Comparison of ENCODE assay signal across 10 cellular contexts in the genomic region with DNA sequence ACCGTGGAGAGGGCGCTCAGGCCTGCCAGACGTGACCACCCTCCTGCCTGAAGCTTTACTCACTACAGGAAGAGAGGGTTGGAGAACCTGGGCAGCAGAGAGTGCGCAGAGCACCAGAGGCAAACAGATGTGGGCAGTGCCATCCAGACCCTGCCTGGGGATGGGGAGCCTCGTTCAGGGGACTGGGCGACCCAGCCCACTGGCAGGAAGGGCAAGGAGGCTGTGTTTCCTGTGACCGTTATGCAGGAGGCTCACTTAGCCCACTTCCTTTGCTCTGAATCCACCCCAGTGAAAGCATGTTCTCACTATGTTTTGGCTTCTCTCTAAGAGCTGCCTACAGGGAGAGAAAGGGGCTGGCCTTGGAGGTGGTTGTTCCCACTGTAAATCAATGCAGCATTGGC. TPM values are rescaled to one million over a fixed set of nuclear protein-coding genes. Genes with fewer than 3 reads are reported as not detected.
DNase-seq lines count a peak whose midpoint lies in the region; ATAC-seq and TF ChIP-seq lines count a peak whose summit lies in the region.
"Had no signal": no experiment of that assay in that cellular context is flagged by ENCODE, and none has a peak within 500 bp of the region (broad histone marks: within the 10 kb centered on the region; RNA-seq: fewer than 3 reads in every experiment).

No MANE protein-coding gene starts in this region.

- no peaks in the 10 kb centered on the region for H3K27me3 ChIP-seq in right cardiac atrium (ENCODE audit: control insufficient read depth, insufficient read depth)
- H3K27me3 ChIP-seq in right atrium auricular region: no peaks in the 10 kb centered on the region
- no peaks in the 10 kb centered on the region for H3K27me3 ChIP-seq in OCI-LY3 (ENCODE audit: low read depth, low read length)
- H3K27me3 ChIP-seq in MM.1S (replicated peaks; ENCODE audit: insufficient read depth, low read length): no peaks in the 10 kb centered on the region

- no peak overlapping the region for H3K27ac ChIP-seq in right cardiac atrium (ENCODE audit: low read length)
- H3K27ac ChIP-seq in right atrium auricular region: no peak overlapping the region
- peak overlapping the region; percentile 97 for H3K27ac ChIP-seq in OCI-LY3 (ENCODE audit: low read length)
- H3K27ac ChIP-seq in MM.1S (ENCODE audit: low read length): no peak overlapping the region
- H3K27ac ChIP-seq: parathyroid adenoma had no signal

- peaks cover 7% of the 10 kb centered on the region for H3K9me3 Mint-ChIP-seq in activated naive CD8-positive, alpha-beta T cell treated with anti-CD3 and anti-CD28 coated beads for 36 hours
- H3K9me3 Mint-ChIP-seq in stimulated activated naive CD8-positive, alpha-beta T cell treated with anti-CD3 and anti-CD28 coated beads, Interleukin-15, Interleukin-2, amounts not matched to agents 100 ng/mL and 50 ng/mL, for 24 hours: peaks cover 5% of the 10 kb centered on the region

- H3K36me3 Mint-ChIP-seq in activated naive CD8-positive, alpha-beta T cell treated with anti-CD3 and anti-CD28 coated beads for 36 hours: peaks cover 31% of the 10 kb centered on the region
- peaks cover 30% of the 10 kb centered on the region for H3K36me3 Mint-ChIP-seq in stimulated activated naive CD8-positive, alpha-beta T cell treated with anti-CD3 and anti-CD28 coated beads, Interleukin-15, Interleukin-2, amounts not matched to agents 100 ng/mL and 50 ng/mL, for 24 hours (ENCODE audit: low read depth)

- H3K4me2 ChIP-seq in OCI-LY3 (ENCODE audit: low read length): peak overlapping the region; percentile 75
- H3K4me2 ChIP-seq in MM.1S (ENCODE audit: low read depth, low read length): no peak overlapping the region

- no peaks in the 10 kb centered on the region for H3K36me3 ChIP-seq in right atrium auricular region
- H3K36me3 ChIP-seq in OCI-LY3 (replicated peaks; ENCODE audit: low read depth, low read length): peaks cover 3% of the 10 kb centered on the region
- H3K36me3 ChIP-seq in MM.1S (replicated peaks; ENCODE audit: insufficient read depth, low read length): no peaks in the 10 kb centered on the region

- intact Hi-C loops in right cardiac atrium (cut with DNase I): no loop called here

- peak overlapping the region; percentile 64; the same call in 1 of the 2 replicates for H3K9ac ChIP-seq in OCI-LY3 (ENCODE audit: low read length)
- H3K9ac ChIP-seq in MM.1S (ENCODE audit: low read length): no peak overlapping the region
- H3K9ac ChIP-seq: parathyroid adenoma had no signal

- H3K4me3 Mint-ChIP-seq in activated naive CD8-positive, alpha-beta T cell treated with anti-CD3 and anti-CD28 coated beads for 36 hours: peak overlapping the region; percentile 60
- peak overlapping the region; percentile 81 for H3K4me3 Mint-ChIP-seq in stimulated activated naive CD8-positive, alpha-beta T cell treated with anti-CD3 and anti-CD28 coated beads, Interleukin-15, Interleukin-2, amounts not matched to agents 100 ng/mL and 50 ng/mL, for 24 hours

- peak; percentile 13 to 41 for ATAC-seq in right cardiac atrium
- ATAC-seq in HG02571 (IDR thresholded peaks at IDR 0.05; ENCODE audit: unreplicated experiment): no peak

- no peaks in the 10 kb centered on the region for H3F3A ChIP-seq in MM.1S (ENCODE audit: insufficient read depth, low read length)

- peak overlapping the region; percentile 26; the same call in 1 of the 2 replicates for H2AFZ ChIP-seq in OCI-LY3 (ENCODE audit: low read depth, low read length)
- no peak overlapping the region for H2AFZ ChIP-seq in MM.1S (ENCODE audit: low read length)
- H2AFZ ChIP-seq: parathyroid adenoma had no signal

- H3K79me2 ChIP-seq in OCI-LY3 (ENCODE audit: low read length): no peaks in the 10 kb centered on the region
- no peaks in the 10 kb centered on the region for H3K79me2 ChIP-seq in MM.1S (ENCODE audit: low read length)
- H3K79me2 ChIP-seq: parathyroid adenoma had no signal

- H3K4me1 ChIP-seq in right cardiac atrium (ENCODE audit: control insufficient read depth, insufficient read depth, low read length): no peaks in the 10 kb centered on the region
- no peaks in the 10 kb centered on the region for H3K4me1 ChIP-seq in right atrium auricular region
- H3K4me1 ChIP-seq in OCI-LY3 (ENCODE audit: low read length): peaks cover 69% of the 10 kb centered on the region
- H3K4me1 ChIP-seq in MM.1S (ENCODE audit: low read length): peaks cover 22% of the 10 kb centered on the region
- H3K4me1 ChIP-seq: parathyroid adenoma had no signal

- peak overlapping the region; percentile 95 for H3K27ac Mint-ChIP-seq in activated naive CD8-positive, alpha-beta T cell treated with anti-CD3 and anti-CD28 coated beads for 36 hours
- H3K27ac Mint-ChIP-seq in stimulated activated naive CD8-positive, alpha-beta T cell treated with anti-CD3 and anti-CD28 coated beads, Interleukin-15, Interleukin-2, amounts not matched to agents 100 ng/mL and 50 ng/mL, for 24 hours: peak overlapping the region; percentile 94

- H3K4me3 ChIP-seq in right cardiac atrium (ENCODE audit: low read length): no peak overlapping the region
- no peak overlapping the region for H3K4me3 ChIP-seq in right atrium auricular region
- no peak overlapping the region for H3K4me3 ChIP-seq in OCI-LY3 (ENCODE audit: low read length)
- H3K4me3 ChIP-seq in MM.1S (ENCODE audit: low read length): no peak overlapping the region

- TF ChIP-seq CTCF in right atrium auricular region (IDR thresholded peaks at IDR 0.05) (no peak), OCI-LY3 (IDR thresholded peaks at IDR 0.05; ENCODE audit: low read depth, low read length) (no peak), MM.1S (IDR thresholded peaks at IDR 0.05; ENCODE audit: low read length) (no peak)

- DNase-seq in right cardiac atrium (no peak), right atrium auricular region (ENCODE audit: low spot score) (no peak), MM.1S (no peak), HUDEP-2 (lab: John Stamatoyannopoulos, UW; ENCODE audit: unreplicated experiment in 76 of 76) (no peak)
- peak; percentile 33 for DNase-seq in activated naive CD8-positive, alpha-beta T cell treated with anti-CD3 and anti-CD28 coated beads for 36 hours
- DNase-seq: NCI-H1092 had no signal

- WGBS in right cardiac atrium: 72% methylated on average over 7 of the region's 7 CpGs

- H4K20me1 ChIP-seq in OCI-LY3 (ENCODE audit: insufficient read depth, low read length) (no peaks in the 10 kb centered on the region), MM.1S (ENCODE audit: insufficient read depth, low read length) (no peaks in the 10 kb centered on the region)

- H3K9me2 ChIP-seq in MM.1S (replicated peaks; ENCODE audit: insufficient read depth, low read length): no peaks in the 10 kb centered on the region

- peaks cover 78% of the 10 kb centered on the region for H3K4me1 Mint-ChIP-seq in activated naive CD8-positive, alpha-beta T cell treated with anti-CD3 and anti-CD28 coated beads for 36 hours
- peaks cover 95% of the 10 kb centered on the region for H3K4me1 Mint-ChIP-seq in stimulated activated naive CD8-positive, alpha-beta T cell treated with anti-CD3 and anti-CD28 coated beads, Interleukin-15, Interleukin-2, amounts not matched to agents 100 ng/mL and 50 ng/mL, for 24 hours (ENCODE audit: low read depth)

- H3K27me3 Mint-ChIP-seq in activated naive CD8-positive, alpha-beta T cell treated with anti-CD3 and anti-CD28 coated beads for 36 hours: no peaks in the 10 kb centered on the region
- no peaks in the 10 kb centered on the region for H3K27me3 Mint-ChIP-seq in stimulated activated naive CD8-positive, alpha-beta T cell treated with anti-CD3 and anti-CD28 coated beads, Interleukin-15, Interleukin-2, amounts not matched to agents 100 ng/mL and 50 ng/mL, for 24 hours

- no peaks in the 10 kb centered on the region for H3K9me3 ChIP-seq in right cardiac atrium (ENCODE audit: control insufficient read depth, low read length)
- H3K9me3 ChIP-seq in right atrium auricular region: peaks cover 0 to 8% of the 10 kb centered on the region in 2 donors
- no peaks in the 10 kb centered on the region for H3K9me3 ChIP-seq in OCI-LY3 (ENCODE audit: insufficient read depth, low read length)
- H3K9me3 ChIP-seq in MM.1S (replicated peaks; ENCODE audit: insufficient read depth, low read length): no peaks in the 10 kb centered on the region

RNA-seq across cellular contexts. Expression of a gene that starts 23.1 kb away (rescaled TPM):
- total RNA-seq in right cardiac atrium (10 to 100 TPM; 27.4 to 50.1 (median 33.8) TPM), right atrium auricular region (10 to 100 TPM; 49.7 to 60.5 TPM)
- 22.5 TPM for polyA plus RNA-seq in right cardiac atrium
- 1 to 10 TPM; 1.3 to 1.5 TPM for total RNA-seq in activated naive CD8-positive, alpha-beta T cell treated with anti-CD3 and anti-CD28 coated beads for 36 hours

Comparison
In these comparisons a context has a peak if more than half of its experiments do, and no peak if none do; other contexts are left out.
1. RNA of a gene that starts 23.1 kb away (total RNA-seq): 49.7 to 60.5 TPM in right atrium auricular region and 27.4 to 50.1 TPM in right cardiac atrium; 1.3 to 1.5 TPM in activated naive CD8-positive, alpha-beta T cell treated with anti-CD3 and anti-CD28 coated beads for 36 hours; every median in the first group is over 10 times any median in the second.